Comparison of ENCODE assay signal across 12 cellular contexts in genomic region chr6:158646023-158646888, GRCh38. TPM values are rescaled to one million over a fixed set of nuclear protein-coding genes. Genes with fewer than 3 reads are reported as not detected.
DNase-seq lines count a peak whose midpoint lies in the region; ATAC-seq, FAIRE-seq and TF ChIP-seq lines count a peak whose summit lies in the region.
"Had no signal": no experiment of that assay in that cellular context is flagged by ENCODE, and none has a peak within 500 bp of the region (broad histone marks: within the 10 kb centered on the region; RNA-seq: fewer than 3 reads in every experiment).

No MANE protein-coding gene starts in this region.

- BruUV-seq in PC-3 (replicated peaks; lab: Mats Ljungman, UMichigan): no TSS peak

- H3K27me3 Mint-ChIP-seq in CD8-positive, alpha-beta memory T cell: peaks cover 0 to 2% of the 10 kb centered on the region in 2 donors
- H3K27me3 Mint-ChIP-seq in central memory CD8-positive, alpha-beta T cell: no peaks in the 10 kb centered on the region
- no peaks in the 10 kb centered on the region for H3K27me3 Mint-ChIP-seq in natural killer cell treated with Interleukin-12 subunit alpha and Interleukin-12 subunit beta and Interleukin-15 and Interleukin-18, amount 100 ng/mL, for 72 hours

- no peaks in the 10 kb centered on the region; the same call in 1 of the 2 replicates for H4K20me1 ChIP-seq in PC-3 (ENCODE audit: low read length)

- peak overlapping the region; percentile 86 to 95 (median 92) for H3K4me3 Mint-ChIP-seq in CD8-positive, alpha-beta memory T cell
- H3K4me3 Mint-ChIP-seq in central memory CD8-positive, alpha-beta T cell: peak overlapping the region; percentile 96
- H3K4me3 Mint-ChIP-seq in natural killer cell treated with Interleukin-12 subunit alpha and Interleukin-12 subunit beta and Interleukin-15 and Interleukin-18, amount 100 ng/mL, for 72 hours: peak overlapping the region; percentile 96

- H3K27ac ChIP-seq in CD8-positive, alpha-beta memory T cell (ENCODE audit: low read depth, low read length): no peak overlapping the region
- peak overlapping the region; percentile 93 for H3K27ac ChIP-seq in PC-3 (ENCODE audit: low read length)
- no peak overlapping the region for H3K27ac ChIP-seq in SJCRH30
- H3K27ac ChIP-seq in spleen: peak overlapping the region in 3 of 8 donors; percentile 98 to 100 (median 98)

- no peak for DNase-seq in CD8-positive, alpha-beta memory T cell
- peak; percentile 72 for DNase-seq in PC-3
- no peak for DNase-seq in central memory CD8-positive, alpha-beta T cell (ENCODE audit: low spot score in 2 of 2)
- DNase-seq in natural killer cell treated with Interleukin-12 subunit alpha and Interleukin-12 subunit beta and Interleukin-15 and Interleukin-18, amount 100 ng/mL, for 72 hours (ENCODE audit: low spot score): no peak
- no peak for DNase-seq in NCI-H146 (lab: John Stamatoyannopoulos, UW)
- DNase-seq in SJCRH30: no peak
- no peak for DNase-seq in frontal cortex (ENCODE audit: low spot score in 2 of 2)
- no peak for DNase-seq in spleen
- DNase-seq: effector CD4-positive, alpha-beta T cell; NCI-H2171 treated with DMSO at 0.1 percent for 48 hours had no signal

- no peaks in the 10 kb centered on the region for H3F3A ChIP-seq in PC-3 (ENCODE audit: low read length, unreplicated experiment)

- H3K79me2 ChIP-seq in PC-3 (ENCODE audit: low read length): peaks cover 30% of the 10 kb centered on the region

- H2AFZ ChIP-seq in PC-3 (ENCODE audit: low read length): peak overlapping the region; percentile 61

- H3K9me2 ChIP-seq in PC-3 (replicated peaks; ENCODE audit: low read length): no peaks in the 10 kb centered on the region

- H3K9me3 ChIP-seq in CD8-positive, alpha-beta memory T cell (ENCODE audit: low read length): no peaks in the 10 kb centered on the region
- H3K9me3 ChIP-seq in PC-3 (ENCODE audit: low read length) (no peaks in the 10 kb centered on the region), SJCRH30 (replicated peaks) (no peaks in the 10 kb centered on the region), spleen (no peaks in the 10 kb centered on the region)
- H3K9me3 ChIP-seq: upper lobe of left lung had no signal

- TF ChIP-seq CTCF in PC-3 (conservative IDR thresholded peaks at IDR 0.05; ENCODE audit: low read depth, low read length) (no peak), spleen (IDR thresholded peaks at IDR 0.05 in 8 of 11, conservative IDR thresholded peaks at IDR 0.05 in 3 of 11) (no peak)

- H3K4me3 ChIP-seq in CD8-positive, alpha-beta memory T cell (ENCODE audit: low read length): no peak overlapping the region
- H3K4me3 ChIP-seq in PC-3 (ENCODE audit: low read length) (peak overlapping the region; percentile 96; the same call in 1 of the 2 replicates), SJCRH30 (no peak overlapping the region), spleen (no peak overlapping the region)

- TF ChIP-seq POLR2A in spleen (IDR thresholded peaks at IDR 0.05): no peak

- FAIRE-seq in frontal cortex (lab: Jason Lieb, UNC): no peak

- H3K27ac Mint-ChIP-seq in CD8-positive, alpha-beta memory T cell: peak overlapping the region; percentile 56 to 98 (median 96)
- peak overlapping the region; percentile 94 for H3K27ac Mint-ChIP-seq in central memory CD8-positive, alpha-beta T cell (ENCODE audit: low read depth)
- H3K27ac Mint-ChIP-seq in natural killer cell treated with Interleukin-12 subunit alpha and Interleukin-12 subunit beta and Interleukin-15 and Interleukin-18, amount 100 ng/mL, for 72 hours: peak overlapping the region; percentile 93 to 98

- peaks cover 0 to 30% (median 4%) of the 10 kb centered on the region in 3 donors for H3K36me3 Mint-ChIP-seq in CD8-positive, alpha-beta memory T cell
- peaks cover 32% of the 10 kb centered on the region for H3K36me3 Mint-ChIP-seq in central memory CD8-positive, alpha-beta T cell (ENCODE audit: insufficient read depth)
- H3K36me3 Mint-ChIP-seq in natural killer cell treated with Interleukin-12 subunit alpha and Interleukin-12 subunit beta and Interleukin-15 and Interleukin-18, amount 100 ng/mL, for 72 hours: peaks cover 25% of the 10 kb centered on the region

- peaks cover 0 to 2% (median 0%) of the 10 kb centered on the region in 5 donors for H3K9me3 Mint-ChIP-seq in CD8-positive, alpha-beta memory T cell
- H3K9me3 Mint-ChIP-seq in central memory CD8-positive, alpha-beta T cell: no peaks in the 10 kb centered on the region
- H3K9me3 Mint-ChIP-seq in natural killer cell treated with Interleukin-12 subunit alpha and Interleukin-12 subunit beta and Interleukin-15 and Interleukin-18, amount 100 ng/mL, for 72 hours: no peaks in the 10 kb centered on the region

- H3K4me1 Mint-ChIP-seq in CD8-positive, alpha-beta memory T cell: peaks cover 57 to 80% (median 64%) of the 10 kb centered on the region in 3 donors
- peaks cover 56% of the 10 kb centered on the region for H3K4me1 Mint-ChIP-seq in central memory CD8-positive, alpha-beta T cell
- peaks cover 70 to 72% of the 10 kb centered on the region in 2 donors for H3K4me1 Mint-ChIP-seq in natural killer cell treated with Interleukin-12 subunit alpha and Interleukin-12 subunit beta and Interleukin-15 and Interleukin-18, amount 100 ng/mL, for 72 hours (ENCODE audit: low read depth in 2 of 2)

- H3K36me3 ChIP-seq in CD8-positive, alpha-beta memory T cell (ENCODE audit: insufficient read depth, low read length): no peaks in the 10 kb centered on the region
- H3K36me3 ChIP-seq in PC-3 (ENCODE audit: low read depth, low read length) (no peaks in the 10 kb centered on the region), SJCRH30 (no peaks in the 10 kb centered on the region), spleen (peaks cover 0 to 11% (median 0%) of the 10 kb centered on the region in 6 donors)
- H3K36me3 ChIP-seq: upper lobe of left lung had no signal

- peak overlapping the region; percentile 79 for H3K4me2 ChIP-seq in PC-3 (ENCODE audit: low read length)

- 71 to 93% (median 87%) methylated on average over 10 of the region's 10 CpGs for WGBS in spleen, 5 donors

- CTCF ChIA-PET in CD8-positive, alpha-beta memory T cell (lab: Charles Lee): interaction anchor here (1.0 to 3.8 kb wide), 7 partner anchors 7 to 425 kb away, joined by 3 to 26 read pairs (median 4); no protein-coding TSS in a partner anchor
- CTCF ChIA-PET in PC-3 (lab: Charles Lee): interaction anchor here (0.5 kb wide), 1 partner anchor 419 kb away, joined by 3 read pairs; no protein-coding TSS in a partner anchor

- POLR2A ChIA-PET in CD8-positive, alpha-beta memory T cell (lab: Charles Lee): no interaction called here
- POLR2A ChIA-PET in PC-3 (lab: Charles Lee; ENCODE audit: unreplicated experiment): no interaction called here

- H3K27me3 ChIP-seq in CD8-positive, alpha-beta memory T cell (ENCODE audit: insufficient read depth, low read length, poor library complexity, severe bottlenecking): no peaks in the 10 kb centered on the region
- H3K27me3 ChIP-seq in PC-3 (ENCODE audit: low read length) (no peaks in the 10 kb centered on the region), SJCRH30 (no peaks in the 10 kb centered on the region), spleen (replicated peaks in 1 of 7) (no peaks in the 10 kb centered on the region)
- H3K27me3 ChIP-seq: upper lobe of left lung had no signal

- ATAC-seq in PC-3: peak; percentile 5
- ATAC-seq in central memory CD8-positive, alpha-beta T cell (replicated peaks; ENCODE audit: extremely low read depth, poor library complexity, severe bottlenecking): no peak
- no peak for ATAC-seq in natural killer cell treated with Interleukin-12 subunit alpha and Interleukin-12 subunit beta and Interleukin-15 and Interleukin-18, amount 100 ng/mL, for 72 hours
- ATAC-seq: SK-N-SH treated with all-trans-retinoic acid at 6 μM for 48 hours had no signal

- peak overlapping the region; percentile 19; the same call in 1 of the 2 replicates for H3K9ac ChIP-seq in PC-3 (ENCODE audit: low read length)

- intact Hi-C loops in PC-3 (cut with micrococcal nuclease): no loop called here
- intact Hi-C loops in spleen (cut with DNase I; ENCODE audit: low total_unique reads): no loop called here

- H3K4me1 ChIP-seq in CD8-positive, alpha-beta memory T cell (ENCODE audit: insufficient read depth, low read length): peaks cover 54% of the 10 kb centered on the region
- H3K4me1 ChIP-seq in PC-3 (ENCODE audit: insufficient read depth, low read length) (peaks cover 53% of the 10 kb centered on the region), SJCRH30 (peaks cover 12% of the 10 kb centered on the region), spleen (peaks cover 30 to 68% (median 58%) of the 10 kb centered on the region in 6 donors)

RNA-seq across cellular contexts. Expression of gene DYNLT1, which starts 1.7 kb away (rescaled TPM):
- total RNA-seq in CD8-positive, alpha-beta memory T cell: 100 to 1,000 TPM in 1 of 2 experiments, 10 to 100 TPM in 1; 94.8 to 103 TPM
- 83.2 TPM for polyA plus RNA-seq in CD8-positive, alpha-beta memory T cell
- total RNA-seq in PC-3 (2014; rRNA removed): 35.0 and 50.5 TPM in 2 replicates
- total RNA-seq in natural killer cell treated with Interleukin-12 subunit alpha and Interleukin-12 subunit beta and Interleukin-15 and Interleukin-18, amount 100 ng/mL, for 72 hours: 100 to 1,000 TPM; 117 to 157 TPM
- 99.1 and 104 TPM in 2 replicates for total RNA-seq in SJCRH30 (2014; rRNA removed; shearing (Covaris generic))
- total RNA-seq in frontal cortex: 62.8 TPM
- total RNA-seq in spleen: 10 to 100 TPM; 61.3 to 91.3 (median 71.3) TPM
- polyA plus RNA-seq in spleen: 100 to 1,000 TPM in 2 of 3 donors, 10 to 100 TPM in 1; 81.8 to 131 (median 126) TPM

RNA-seq across cellular contexts. Expression of gene SYTL3, which starts 3.6 kb away (rescaled TPM):
- total RNA-seq in CD8-positive, alpha-beta memory T cell: 100 to 1,000 TPM in 1 of 2 experiments, 10 to 100 TPM in 1; 96.6 to 102 TPM
- polyA plus RNA-seq in CD8-positive, alpha-beta memory T cell: 19.5 TPM
- total RNA-seq in PC-3 (2014; rRNA removed) (1.7 and 1.8 TPM in 2 replicates), frontal cortex (2.0 TPM), spleen (10 to 100 TPM; 13.2 to 48.3 (median 19.5) TPM)
- 100 to 1,000 TPM; 199 to 246 TPM for total RNA-seq in natural killer cell treated with Interleukin-12 subunit alpha and Interleukin-12 subunit beta and Interleukin-15 and Interleukin-18, amount 100 ng/mL, for 72 hours
- total RNA-seq in SJCRH30 (2014; rRNA removed; shearing (Covaris generic)): 15.4 and 16.4 TPM in 2 replicates
- 1 to 10 TPM; 5.9 to 8.5 (median 6.4) TPM for polyA plus RNA-seq in spleen
